8 cellular contexts compared by ENCODE assay signal in the genomic region with DNA sequence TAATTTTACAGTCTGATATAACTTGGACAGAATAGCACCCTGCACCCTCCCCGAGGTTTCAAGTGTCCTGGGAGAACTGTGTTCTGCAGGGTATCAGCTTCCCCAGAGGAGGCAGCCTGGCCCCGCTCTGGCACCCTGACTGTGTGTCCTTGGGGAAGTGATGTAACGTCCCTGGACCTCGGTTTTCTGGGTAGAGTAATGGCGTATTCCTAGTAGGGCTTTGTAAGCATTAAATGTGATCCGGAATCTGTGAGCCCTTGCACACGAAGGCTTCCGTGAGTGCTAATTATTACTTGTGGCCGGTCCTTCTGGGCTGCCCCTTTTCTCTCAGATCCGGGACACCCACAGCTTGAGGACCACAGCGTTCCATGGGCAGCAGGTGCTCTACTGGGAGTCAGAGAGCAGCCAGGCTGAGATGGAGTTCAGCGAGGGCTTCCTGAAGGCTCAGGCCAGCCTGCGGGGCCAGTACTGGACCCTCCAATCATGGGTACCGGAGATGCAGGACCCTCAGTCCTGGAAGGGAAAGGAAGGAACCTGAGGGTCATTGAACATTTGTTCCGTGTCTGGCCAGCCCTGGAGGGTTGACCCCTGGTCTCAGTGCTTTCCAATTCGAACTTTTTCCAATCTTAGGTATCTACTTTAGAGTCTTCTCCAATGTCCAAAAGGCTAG. TPM values are rescaled to one million over a fixed set of nuclear protein-coding genes. Genes with fewer than 3 reads are reported as not detected.
DNase-seq lines count a peak whose midpoint lies in the region; ATAC-seq and TF ChIP-seq lines count a peak whose summit lies in the region.

No MANE protein-coding gene starts in this region.

- no peak overlapping the region for H3K9ac ChIP-seq in fibroblast of lung (ENCODE audit: insufficient read depth, low read length)

- WGBS in spleen, 5 donors, result 56 to 73% (median 67%) methylated on average over 15 to 16 of the region's 16 CpGs

- DNase-seq in NCI-H2227 (lab: John Stamatoyannopoulos, UW; ENCODE audit: unreplicated experiment) (peak; percentile 17), NCI-H2227 treated with DMSO at 0.1 percent for 48 hours (lab: John Stamatoyannopoulos, UW) (no peak), RWPE2 (ENCODE audit: low spot score) (no peak), fibroblast of lung (ENCODE audit: low read depth in 2 of 2) (no peak), spleen (peak; percentile 75), OCI-M1 (lab: John Stamatoyannopoulos, UW) (no peak), NCI-H526 treated with DMSO at 0.1 percent for 48 hours (lab: John Stamatoyannopoulos, UW) (no peak)

- H3K27me3 ChIP-seq in RWPE2 (ENCODE audit: insufficient read depth, poor library complexity, severe bottlenecking) (no peaks in the 10 kb centered on the region), fibroblast of lung (ENCODE audit: control insufficient read depth, insufficient read depth, low read length) (no peaks in the 10 kb centered on the region), spleen (replicated peaks in 1 of 7) (no peaks in the 10 kb centered on the region)

- H3K4me3 ChIP-seq in RWPE2 (ENCODE audit: severe bottlenecking), result peak overlapping the region; percentile 71
- peak overlapping the region in 2 of 4 experiments; percentile 56 to 79 for H3K4me3 ChIP-seq in fibroblast of lung (replicated peaks in 1 of 4; ENCODE audit: control extremely low read depth in 1 of 4, insufficient read depth in 1 of 4, low read depth in 3 of 4, low read length in 4 of 4)
- peak overlapping the region in 6 of 8 donors; percentile 71 to 90 (median 76) for H3K4me3 ChIP-seq in spleen

- no peaks in the 10 kb centered on the region for H3K79me2 ChIP-seq in fibroblast of lung (ENCODE audit: control insufficient read depth, insufficient read depth, low read length)

- ATAC-seq in RWPE2 (ENCODE audit: low read depth) (no peak), HG02981 (IDR thresholded peaks at IDR 0.05; ENCODE audit: unreplicated experiment) (no peak)

- peak overlapping the region; percentile 82 for H3K4me2 ChIP-seq in fibroblast of lung (ENCODE audit: extremely low read depth, insufficient read depth, low read length)

- H3K27ac ChIP-seq in RWPE2 (ENCODE audit: poor library complexity, severe bottlenecking) (no peak overlapping the region), fibroblast of lung (ENCODE audit: insufficient read depth, low read length) (no peak overlapping the region), spleen (peak overlapping the region in 4 of 8 donors; percentile 93 to 97 (median 94))

- H2AFZ ChIP-seq in fibroblast of lung (ENCODE audit: low read length), result no peak overlapping the region

- no peaks in the 10 kb centered on the region for H3K36me3 ChIP-seq in RWPE2 (ENCODE audit: low read depth)
- H3K36me3 ChIP-seq in fibroblast of lung (ENCODE audit: control insufficient read depth, insufficient read depth, low read length), result no peaks in the 10 kb centered on the region
- H3K36me3 ChIP-seq in spleen, result peaks cover 0 to 6% (median 0%) of the 10 kb centered on the region in 6 donors

- no peak for TF ChIP-seq POLR2A in spleen (IDR thresholded peaks at IDR 0.05)

- H3K4me1 ChIP-seq in RWPE2 (ENCODE audit: insufficient read depth, poor library complexity, severe bottlenecking), result peaks cover 3% of the 10 kb centered on the region
- peaks cover 5% of the 10 kb centered on the region for H3K4me1 ChIP-seq in fibroblast of lung (ENCODE audit: control insufficient read depth, extremely low read depth, insufficient read depth, low read length)
- H3K4me1 ChIP-seq in spleen, result peaks cover 7 to 38% (median 36%) of the 10 kb centered on the region in 6 donors

- intact Hi-C loops in spleen (cut with DNase I; ENCODE audit: low total_unique reads), result no loop called here

- no peak for TF ChIP-seq CTCF in RWPE2 (IDR thresholded peaks at IDR 0.05; ENCODE audit: poor library complexity, severe bottlenecking)
- no peak for TF ChIP-seq CTCF in fibroblast of lung (conservative IDR thresholded peaks at IDR 0.05 in 1 of 2, IDR thresholded peaks at IDR 0.05 in 1 of 2; ENCODE audit: low read depth in 1 of 2, low read length in 2 of 2)
- TF ChIP-seq CTCF in spleen (IDR thresholded peaks at IDR 0.05 in 8 of 11, conservative IDR thresholded peaks at IDR 0.05 in 3 of 11), result no peak

- H3K9me3 ChIP-seq in RWPE2 (ENCODE audit: severe bottlenecking) (no peaks in the 10 kb centered on the region), fibroblast of lung (ENCODE audit: control insufficient read depth, insufficient read depth, low read depth, low read length) (no peaks in the 10 kb centered on the region), spleen (no peaks in the 10 kb centered on the region)

- no peaks in the 10 kb centered on the region for H4K20me1 ChIP-seq in fibroblast of lung (ENCODE audit: control insufficient read depth, extremely low read depth, insufficient read depth, low read length)

RNA-seq across cellular contexts. Expression of gene CACFD1, which starts 1.0 kb away (rescaled TPM):
- total RNA-seq in fibroblast of lung, result 8.5 and 9.1 TPM in 2 replicates
- polyA plus RNA-seq in fibroblast of lung, result 2.5 and 4.7 TPM in 2 replicates
- polyA plus RNA-seq in fibroblast of lung (2012), result 4.9 and 6.2 TPM in 2 replicates
- polyA minus RNA-seq in fibroblast of lung (ENCODE audit: low replicate concordance), result 9.7 and 19.6 TPM in 2 replicates
- 10 to 100 TPM in 5 of 7 donors, 1 to 10 TPM in 2; 10.0 to 14.2 (median 12.6) TPM for total RNA-seq in spleen
- polyA plus RNA-seq in spleen, result 10 to 100 TPM in 1 of 3 donors, 1 to 10 TPM in 2; 4.7 to 12.7 (median 6.6) TPM

RNA-seq across cellular contexts. Expression of gene SLC2A6, which starts 20.1 kb away (rescaled TPM):
- 5.6 and 9.1 TPM in 2 replicates for total RNA-seq in fibroblast of lung
- polyA plus RNA-seq in fibroblast of lung, result 6.7 and 7.6 TPM in 2 replicates
- 11.1 and 12.7 TPM in 2 replicates for polyA plus RNA-seq in fibroblast of lung (2012)
- polyA minus RNA-seq in fibroblast of lung (ENCODE audit: low replicate concordance), result 9.0 and 10.9 TPM in 2 replicates
- 10 to 100 TPM; 15.4 to 28.7 (median 20.9) TPM for total RNA-seq in spleen
- 10 to 100 TPM; 15.4 to 35.0 (median 32.8) TPM for polyA plus RNA-seq in spleen

RNA-seq across cellular contexts. Expression of gene ADAMTS13, which starts 36.6 kb away (rescaled TPM):
- 2.3 and 3.1 TPM in 2 replicates for total RNA-seq in fibroblast of lung
- polyA plus RNA-seq in fibroblast of lung, result 0.45 and 0.78 TPM in 2 replicates
- 1.3 and 1.4 TPM in 2 replicates for polyA plus RNA-seq in fibroblast of lung (2012)
- 0.11 and 1.5 TPM in 2 replicates for polyA minus RNA-seq in fibroblast of lung (ENCODE audit: low replicate concordance)
- 1 to 10 TPM; 1.1 to 3.9 (median 1.6) TPM for total RNA-seq in spleen
- 1 to 10 TPM; 3.4 to 4.8 (median 3.9) TPM for polyA plus RNA-seq in spleen

RNA-seq across cellular contexts. Expression of gene REXO4, which starts 41.0 kb away (rescaled TPM):
- total RNA-seq in fibroblast of lung (21.1 and 21.3 TPM in 2 replicates), spleen (10 to 100 TPM; 21.5 to 25.8 (median 22.8) TPM)
- polyA plus RNA-seq in fibroblast of lung (16.6 and 17.2 TPM in 2 replicates), spleen (10 to 100 TPM; 20.0 to 23.2 (median 20.1) TPM)
- 17.6 and 22.0 TPM in 2 replicates for polyA plus RNA-seq in fibroblast of lung (2012)
- polyA minus RNA-seq in fibroblast of lung (ENCODE audit: low replicate concordance), result 14.2 and 18.7 TPM in 2 replicates

Comparison
In these comparisons a context has a peak if more than half of its experiments do, and no peak if none do; other contexts are left out.
1. DNase-seq: peak in NCI-H2227 (single experiment) and spleen (single experiment); none in NCI-H2227 treated with DMSO at 0.1 percent for 48 hours (single experiment), RWPE2 (single experiment), fibroblast of lung (0 of 2), OCI-M1 (single experiment) and NCI-H526 treated with DMSO at 0.1 percent for 48 hours (single experiment).